1 cellular context compared by ENCODE assay signal in genomic region chr3:100316656-100317069, GRCh38.
TF ChIP-seq lines count a peak whose summit lies in the region.

No MANE protein-coding gene starts in this region.

TF ChIP-seq in HepG2, 621 proteins besides CTCF, POLR2A, EP300 and RAD21 (continued from another document):
- TF ChIP-seq NKX3-1 (CRISPR knock-in tag; IDR thresholded peaks at IDR 0.05) (no peak), ZNF407 (CRISPR knock-in tag; IDR thresholded peaks at IDR 0.05; ENCODE audit: not compliant biosample characterization) (no peak), KLF11 (CRISPR knock-in tag; IDR thresholded peaks at IDR 0.05) (no peak), GATA4 (IDR thresholded peaks at IDR 0.05; ENCODE audit: borderline replicate concordance, low read depth) (no peak), ZNF362 (CRISPR knock-in tag; IDR thresholded peaks at IDR 0.05; ENCODE audit: borderline replicate concordance) (peak; percentile 42; the same call in 1 of the 2 replicates), SATB2 (CRISPR knock-in tag; IDR thresholded peaks at IDR 0.05) (no peak), THAP9 (CRISPR knock-in tag; IDR thresholded peaks at IDR 0.05; ENCODE audit: borderline replicate concordance) (no peak), RFXANK (CRISPR knock-in tag; IDR thresholded peaks at IDR 0.05) (no peak), RAD51 (IDR thresholded peaks at IDR 0.05; ENCODE audit: borderline replicate concordance) (no peak)
- TF ChIP-seq, protein P1, sequence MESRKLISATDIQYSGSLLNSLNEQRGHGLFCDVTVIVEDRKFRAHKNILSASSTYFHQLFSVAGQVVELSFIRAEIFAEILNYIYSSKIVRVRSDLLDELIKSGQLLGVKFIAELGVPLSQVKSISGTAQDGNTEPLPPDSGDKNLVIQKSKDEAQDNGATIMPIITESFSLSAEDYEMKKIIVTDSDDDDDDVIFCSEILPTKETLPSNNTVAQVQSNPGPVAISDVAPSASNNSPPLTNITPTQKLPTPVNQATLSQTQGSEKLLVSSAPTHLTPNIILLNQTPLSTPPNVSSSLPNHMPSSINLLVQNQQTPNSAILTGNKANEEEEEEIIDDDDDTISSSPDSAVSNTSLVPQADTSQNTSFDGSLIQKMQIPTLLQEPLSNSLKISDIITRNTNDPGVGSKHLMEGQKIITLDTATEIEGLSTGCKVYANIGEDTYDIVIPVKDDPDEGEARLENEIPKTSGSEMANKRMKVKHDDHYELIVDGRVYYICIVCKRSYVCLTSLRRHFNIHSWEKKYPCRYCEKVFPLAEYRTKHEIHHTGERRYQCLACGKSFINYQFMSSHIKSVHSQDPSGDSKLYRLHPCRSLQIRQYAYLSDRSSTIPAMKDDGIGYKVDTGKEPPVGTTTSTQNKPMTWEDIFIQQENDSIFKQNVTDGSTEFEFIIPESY (CRISPR knock-in tag; IDR thresholded peaks at IDR 0.05): 0 out of 2 replicates have a peak, but pooled peaks have one; percentile 33
